In genomic region chr13:114080739-114081561, GRCh38 we compare ENCODE assay signal across 1 cellular context.
TF ChIP-seq lines count a peak whose summit lies in the region.

No MANE protein-coding gene starts in this region.

TF ChIP-seq in H1, 55 proteins besides CTCF, POLR2A, EP300 and RAD21 (continued from another document):
- no peak for TF ChIP-seq USF2 (IDR thresholded peaks at IDR 0.05; ENCODE audit: low read length)
- TF ChIP-seq CBX5 (IDR thresholded peaks at IDR 0.05; ENCODE audit: low read depth, low read length): no peak
- no peak for TF ChIP-seq POLR2AphosphoS5 (IDR thresholded peaks at IDR 0.05; ENCODE audit: low read depth, low read length)
- TF ChIP-seq SP1 (IDR thresholded peaks at IDR 0.05; ENCODE audit: low read depth, low read length): no peak
- TF ChIP-seq MAFK (IDR thresholded peaks at IDR 0.05; ENCODE audit: low read depth, low read length): no peak
- no peak for TF ChIP-seq SIX5 (IDR thresholded peaks at IDR 0.05; ENCODE audit: low read depth, low read length)
- no peak for TF ChIP-seq TBP (IDR thresholded peaks at IDR 0.05; ENCODE audit: low read depth, low read length)
- TF ChIP-seq NRF1 (IDR thresholded peaks at IDR 0.05; ENCODE audit: low read depth, low read length): no peak
- no peak for TF ChIP-seq FOSL1 (IDR thresholded peaks at IDR 0.05; ENCODE audit: insufficient read depth, low read depth, low read length)
- TF ChIP-seq PHF8 (conservative IDR thresholded peaks at IDR 0.05; ENCODE audit: low read depth, low read length): no peak
- TF ChIP-seq SIRT6 (IDR thresholded peaks at IDR 0.05; ENCODE audit: low read length): no peak
- no peak for TF ChIP-seq TCF12 (IDR thresholded peaks at IDR 0.05; ENCODE audit: low read depth, low read length)
- no peak for TF ChIP-seq TAF1 (IDR thresholded peaks at IDR 0.05; ENCODE audit: low read depth, low read length)
- TF ChIP-seq TAF7 (optimal IDR thresholded peaks at IDR 0.05; ENCODE audit: borderline replicate concordance, low read depth, low read length): no peak
- TF ChIP-seq MAX (IDR thresholded peaks at IDR 0.05): no peak
